In the genomic region with DNA sequence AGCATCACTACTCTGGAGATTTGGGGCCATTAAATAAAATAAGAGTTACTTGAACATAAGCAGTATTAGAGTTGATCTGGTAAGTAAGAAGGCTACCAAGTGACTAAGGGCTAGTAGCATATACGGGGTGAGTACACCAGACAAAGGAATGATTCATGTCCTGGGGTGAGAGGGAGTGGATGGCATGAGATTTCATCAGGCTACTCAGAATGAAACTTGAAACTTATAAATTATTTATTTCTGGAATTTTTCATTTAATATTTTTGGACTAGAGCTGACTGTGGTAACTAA, we compare ENCODE assay signal across 12 cellular contexts. TPM values are rescaled to one million over a fixed set of nuclear protein-coding genes. Genes with fewer than 3 reads are reported as not detected.
DNase-seq lines count a peak whose midpoint lies in the region; ATAC-seq and TF ChIP-seq lines count a peak whose summit lies in the region.
"Had no signal": no experiment of that assay in that cellular context is flagged by ENCODE, and none has a peak within 500 bp of the region (broad histone marks: within the 10 kb centered on the region; RNA-seq: fewer than 3 reads in every experiment).

No MANE protein-coding gene starts in this region.

- peaks cover 39% of the 10 kb centered on the region for H3K36me3 Mint-ChIP-seq in activated T-cell treated with anti-CD3 and anti-CD28 coated beads, Interleukin-2, amount 50 U/mL, for 24 hours (ENCODE audit: low read depth)
- H3K36me3 Mint-ChIP-seq in Caco-2 (ENCODE audit: insufficient read depth, unreplicated experiment) = peaks cover 7% of the 10 kb centered on the region

- H3K9me2 ChIP-seq in OCI-LY7 (ENCODE audit: insufficient read depth, low read length) = no peaks in the 10 kb centered on the region

- H3K36me3 ChIP-seq in thoracic aorta = no peaks in the 10 kb centered on the region
- no peaks in the 10 kb centered on the region for H3K36me3 ChIP-seq in WERI-Rb-1
- no peaks in the 10 kb centered on the region for H3K36me3 ChIP-seq in Caco-2 (ENCODE audit: control insufficient read depth, insufficient read depth, low read length)
- no peaks in the 10 kb centered on the region for H3K36me3 ChIP-seq in OCI-LY7 (ENCODE audit: insufficient read depth, low read length)

- peak overlapping the region; percentile 79 for H3K4me3 ChIP-seq in WI38 (ENCODE audit: low read depth, low read length)
- peak overlapping the region; percentile 94 for H3K4me3 ChIP-seq in thoracic aorta
- H3K4me3 ChIP-seq in WERI-Rb-1 (ENCODE audit: low read depth, low read length) = no peak overlapping the region
- no peak overlapping the region for H3K4me3 ChIP-seq in Caco-2 (ENCODE audit: low read depth, low read length)
- H3K4me3 ChIP-seq in OCI-LY7 (ENCODE audit: low read depth, low read length, poor library complexity, severe bottlenecking) = no peak overlapping the region

- H3K27ac ChIP-seq in foreskin keratinocyte = peak overlapping the region; percentile 97
- H3K27ac ChIP-seq in thoracic aorta = peak overlapping the region in 1 of 2 donors; percentile 94
- H3K27ac ChIP-seq in WERI-Rb-1 = no peak overlapping the region
- H3K27ac ChIP-seq in OCI-LY7 (ENCODE audit: low read depth, low read length, poor library complexity, severe bottlenecking) = no peak overlapping the region

- intact Hi-C loops in Caco-2 (cut with micrococcal nuclease; ENCODE audit: unreplicated experiment) (no loop called here), OCI-LY7 (cut with micrococcal nuclease; ENCODE audit: unreplicated experiment) (no loop called here)

- BruUV-seq in Caco-2 (replicated peaks; lab: Mats Ljungman, UMichigan) (no TSS peak), OCI-LY7 (replicated peaks; lab: Mats Ljungman, UMichigan) (no TSS peak)

- peak overlapping the region; percentile 94 for H3K4me3 Mint-ChIP-seq in activated T-cell treated with anti-CD3 and anti-CD28 coated beads, Interleukin-2, amount 50 U/mL, for 24 hours
- no peak overlapping the region for H3K4me3 Mint-ChIP-seq in Caco-2 (ENCODE audit: unreplicated experiment)

- peak overlapping the region; percentile 97 for H3K27ac Mint-ChIP-seq in activated T-cell treated with anti-CD3 and anti-CD28 coated beads, Interleukin-2, amount 50 U/mL, for 24 hours
- H3K27ac Mint-ChIP-seq in Caco-2 (ENCODE audit: unreplicated experiment) = no peak overlapping the region

- H3K4me1 ChIP-seq in foreskin keratinocyte (peaks cover 12% of the 10 kb centered on the region), thoracic aorta (ENCODE audit: control insufficient read depth in 1 of 2, low read depth in 2 of 2) (peaks cover 8 to 31% of the 10 kb centered on the region in 2 donors), Caco-2 (peaks cover 5% of the 10 kb centered on the region), OCI-LY7 (ENCODE audit: insufficient read depth, low read length, poor library complexity, severe bottlenecking) (peaks cover 26% of the 10 kb centered on the region)

- POLR2A ChIA-PET in Caco-2 (lab: Charles Lee) = no interaction called here
- POLR2A ChIA-PET in OCI-LY7 (lab: Charles Lee) = no interaction called here

- no peak overlapping the region for H3K4me2 ChIP-seq in OCI-LY7 (ENCODE audit: low read length)

- TF ChIP-seq CTCF in WI38 (IDR thresholded peaks at IDR 0.05; ENCODE audit: low read depth, low read length) = no peak
- TF ChIP-seq CTCF in foreskin keratinocyte (conservative IDR thresholded peaks at IDR 0.05) = no peak
- no peak for TF ChIP-seq CTCF in thoracic aorta (IDR thresholded peaks at IDR 0.05)
- TF ChIP-seq CTCF in WERI-Rb-1 (IDR thresholded peaks at IDR 0.05; ENCODE audit: low read depth, low read length) = no peak
- TF ChIP-seq CTCF in Caco-2 (IDR thresholded peaks at IDR 0.05; ENCODE audit: insufficient read depth in 1 of 2, low read depth in 1 of 2, low read length in 1 of 2, severe bottlenecking in 1 of 2, unreplicated experiment in 1 of 2) = no peak
- TF ChIP-seq CTCF in OCI-LY7 (conservative IDR thresholded peaks at IDR 0.05; ENCODE audit: low read length) = no peak

- no peaks in the 10 kb centered on the region for H3K27me3 ChIP-seq in foreskin keratinocyte
- no peaks in the 10 kb centered on the region for H3K27me3 ChIP-seq in thoracic aorta (replicated peaks; ENCODE audit: insufficient read depth)
- H3K27me3 ChIP-seq in WERI-Rb-1 (ENCODE audit: insufficient read depth, low read depth, severe bottlenecking) = peaks cover 88% of the 10 kb centered on the region
- H3K27me3 ChIP-seq in Caco-2 (replicated peaks; ENCODE audit: control insufficient read depth, insufficient read depth, low read length) = no peaks in the 10 kb centered on the region

- no peak overlapping the region for H2AFZ ChIP-seq in OCI-LY7 (ENCODE audit: low read length)

- DNase-seq in activated T-cell treated with anti-CD3 and anti-CD28 coated beads, Interleukin-2, amount 50 U/mL, for 24 hours = no peak
- DNase-seq in activated T-cell treated with anti-CD3 and anti-CD28 coated beads for 4 hours (no peak), foreskin keratinocyte (peak; percentile 78 to 91), thoracic aorta (ENCODE audit: low spot score) (no peak), WERI-Rb-1 (no peak), Caco-2 (no peak), OCI-LY7 (ENCODE audit: low spot score) (no peak)
- DNase-seq: NCI-H2107 had no signal

- CTCF ChIA-PET in Caco-2 (lab: Charles Lee) (no interaction called here), OCI-LY7 (lab: Charles Lee; ENCODE audit: unreplicated experiment) (no interaction called here)

- peak; percentile 60 for ATAC-seq in foreskin keratinocyte
- no peak for ATAC-seq in thoracic aorta (ENCODE audit: insufficient number of reproducible peaks, low FRiP score, low read depth)

- H3K27me3 Mint-ChIP-seq in activated T-cell treated with anti-CD3 and anti-CD28 coated beads, Interleukin-2, amount 50 U/mL, for 24 hours = no peaks in the 10 kb centered on the region
- peaks cover 6% of the 10 kb centered on the region for H3K27me3 Mint-ChIP-seq in Caco-2 (ENCODE audit: insufficient read depth, unreplicated experiment)

- no peaks in the 10 kb centered on the region for H4K20me1 ChIP-seq in OCI-LY7 (ENCODE audit: insufficient read depth, low read length)

- H3K79me2 ChIP-seq in OCI-LY7 (ENCODE audit: insufficient read depth, low read depth, low read length) = no peaks in the 10 kb centered on the region

- H3K9me3 Mint-ChIP-seq in activated T-cell treated with anti-CD3 and anti-CD28 coated beads, Interleukin-2, amount 50 U/mL, for 24 hours = peaks cover 2% of the 10 kb centered on the region
- no peaks in the 10 kb centered on the region for H3K9me3 Mint-ChIP-seq in Caco-2 (ENCODE audit: unreplicated experiment)

- H3K9me3 ChIP-seq in thoracic aorta (no peaks in the 10 kb centered on the region), WERI-Rb-1 (ENCODE audit: severe bottlenecking) (peaks cover 5% of the 10 kb centered on the region), Caco-2 (no peaks in the 10 kb centered on the region), OCI-LY7 (ENCODE audit: low read length) (no peaks in the 10 kb centered on the region)

- H3K4me1 Mint-ChIP-seq in activated T-cell treated with anti-CD3 and anti-CD28 coated beads, Interleukin-2, amount 50 U/mL, for 24 hours (ENCODE audit: low read depth) = peaks cover 77% of the 10 kb centered on the region
- H3K4me1 Mint-ChIP-seq in Caco-2 (ENCODE audit: low read depth, unreplicated experiment) = peaks cover 13% of the 10 kb centered on the region

RNA-seq across cellular contexts. Expression of a gene that starts 2.3 kb away (rescaled TPM):
- total RNA-seq in foreskin keratinocyte (23.5 and 69.3 TPM in 2 replicates), thoracic aorta (10 to 100 TPM; 19.0 to 23.8 TPM), Caco-2 (2022) (0.81 and 1.6 TPM in 2 replicates), OCI-LY7 (2022) (1.1 and 1.3 TPM in 2 replicates)
- 3.3 and 8.0 TPM in 2 replicates for polyA plus RNA-seq in foreskin keratinocyte
- total RNA-seq in OCI-LY7 (2014; rRNA removed; shearing (Covaris generic)) = 0.10 and 0.38 TPM in 2 replicates

RNA-seq across cellular contexts. Expression of a gene that starts 50.9 kb away (rescaled TPM):
- not detected in 2 replicates for total RNA-seq in foreskin keratinocyte
- polyA plus RNA-seq in foreskin keratinocyte = not detected in 2 replicates
- not detected for total RNA-seq in thoracic aorta
- total RNA-seq in Caco-2 (2022) = not detected in 2 replicates
- not detected in 2 replicates for total RNA-seq in OCI-LY7 (2014; rRNA removed; shearing (Covaris generic))
- not detected in 2 replicates for total RNA-seq in OCI-LY7 (2022)
- total RNA-seq: G401, glomerular endothelial cell, subcutaneous adipose tissue had no signal

Comparison
In these comparisons a context has a peak if more than half of its experiments do, and no peak if none do; other contexts are left out.
1. DNase-seq: peak in foreskin keratinocyte (2 of 2); none in activated T-cell treated with anti-CD3 and anti-CD28 coated beads, Interleukin-2, amount 50 U/mL, for 24 hours (single experiment), activated T-cell treated with anti-CD3 and anti-CD28 coated beads for 4 hours (single experiment), thoracic aorta (single experiment), WERI-Rb-1 (single experiment), Caco-2 (0 of 2) and OCI-LY7 (single experiment).
2. H3K4me3 ChIP-seq: peak in WI38 (single experiment) and thoracic aorta (single experiment); none in WERI-Rb-1 (single experiment), Caco-2 (single experiment) and OCI-LY7 (single experiment).